12 cellular contexts compared by ENCODE assay signal in the genomic region with DNA sequence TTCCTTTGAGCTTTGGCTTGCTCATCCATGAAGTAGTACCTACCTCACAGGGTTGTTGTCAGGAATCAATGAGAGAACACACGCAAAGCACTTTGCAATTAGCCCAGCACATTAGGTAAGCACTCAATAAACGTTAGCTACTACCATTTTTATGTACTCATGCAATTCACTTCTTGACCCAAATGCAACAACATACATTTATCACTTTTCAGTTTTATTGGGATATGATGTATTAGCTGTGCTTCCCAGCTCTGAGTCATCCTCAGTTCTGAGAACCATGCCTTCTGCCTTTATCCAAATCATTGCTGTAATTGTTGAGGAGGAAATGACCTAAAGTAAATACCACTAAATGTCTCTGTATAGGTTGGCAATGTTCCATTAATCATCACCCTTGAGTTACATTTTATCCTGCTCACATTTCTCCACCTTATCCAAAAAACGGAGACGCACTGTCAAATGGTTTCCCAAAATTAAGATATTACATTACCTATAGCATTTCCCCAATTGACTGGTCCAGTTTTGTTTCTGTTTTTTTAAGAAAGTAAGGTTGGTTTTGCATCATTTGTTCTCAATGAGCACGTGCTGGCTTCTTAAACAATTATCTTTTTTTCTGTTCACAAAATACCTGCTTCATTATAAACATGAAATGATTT. TPM values are rescaled to one million over a fixed set of nuclear protein-coding genes. Genes with fewer than 3 reads are reported as not detected.
DNase-seq lines count a peak whose midpoint lies in the region; ATAC-seq and TF ChIP-seq lines count a peak whose summit lies in the region.
"Had no signal": no experiment of that assay in that cellular context is flagged by ENCODE, and none has a peak within 500 bp of the region (broad histone marks: within the 10 kb centered on the region; RNA-seq: fewer than 3 reads in every experiment).

No MANE protein-coding gene starts in this region.

- no peak for TF ChIP-seq CTCF in spleen (IDR thresholded peaks at IDR 0.05 in 8 of 11, conservative IDR thresholded peaks at IDR 0.05 in 3 of 11)

- no peaks in the 10 kb centered on the region for H3K9me3 ChIP-seq in endocrine pancreas (ENCODE audit: control insufficient read depth, low read length)
- no peaks in the 10 kb centered on the region for H3K9me3 ChIP-seq in spleen

- WGBS in spleen, 5 donors, result 66 to 84% (median 78%) methylated on average over 5 of the region's 5 CpGs

- H3K27me3 ChIP-seq in endocrine pancreas (ENCODE audit: control insufficient read depth, insufficient read depth, low read length) (no peaks in the 10 kb centered on the region), spleen (replicated peaks in 1 of 7) (no peaks in the 10 kb centered on the region)

- H3K36me3 Mint-ChIP-seq in activated CD4-positive, alpha-beta T cell treated with anti-CD3 and anti-CD28 coated beads for 36 hours (ENCODE audit: low read depth), result no peaks in the 10 kb centered on the region

- H3K4me3 ChIP-seq in endocrine pancreas (ENCODE audit: control insufficient read depth, insufficient read depth, low read length) (peak overlapping the region; percentile 19), spleen (no peak overlapping the region)

- TF ChIP-seq POLR2A in spleen (IDR thresholded peaks at IDR 0.05), result no peak

- H3K27ac ChIP-seq in spleen, result peak overlapping the region in 1 of 8 donors; percentile 21

- POLR2A ChIA-PET in activated CD4-positive, alpha-beta T cell treated with anti-CD3 and anti-CD28 coated beads for 36 hours (lab: Charles Lee), result no interaction called here

- H3K9me3 Mint-ChIP-seq in activated CD4-positive, alpha-beta T cell treated with anti-CD3 and anti-CD28 coated beads for 36 hours (ENCODE audit: low read depth), result peaks cover 4% of the 10 kb centered on the region

- no peak overlapping the region for H3K4me3 Mint-ChIP-seq in activated CD4-positive, alpha-beta T cell treated with anti-CD3 and anti-CD28 coated beads for 36 hours

- CTCF ChIA-PET in activated CD4-positive, alpha-beta T cell treated with anti-CD3 and anti-CD28 coated beads for 36 hours (lab: Charles Lee), result interaction anchor here (1.1 kb wide), 1 partner anchor 95 kb away, joined by 3 read pairs; no protein-coding TSS in a partner anchor

- intact Hi-C loops in activated CD4-positive, alpha-beta T cell treated with anti-CD3 and anti-CD28 coated beads for 36 hours (cut with DNase I, micrococcal nuclease), result no loop called here
- intact Hi-C loops in spleen (cut with DNase I; ENCODE audit: low total_unique reads), result no loop called here

- no peak overlapping the region for H3K27ac Mint-ChIP-seq in activated CD4-positive, alpha-beta T cell treated with anti-CD3 and anti-CD28 coated beads for 36 hours

- no peaks in the 10 kb centered on the region for H3K36me3 ChIP-seq in endocrine pancreas (ENCODE audit: control insufficient read depth, insufficient read depth, low read length)
- H3K36me3 ChIP-seq in spleen, result no peaks in the 10 kb centered on the region

- no peak overlapping the region for H3K9ac ChIP-seq in endocrine pancreas (ENCODE audit: control insufficient read depth, insufficient read depth, low read length)

- H3K4me1 Mint-ChIP-seq in activated CD4-positive, alpha-beta T cell treated with anti-CD3 and anti-CD28 coated beads for 36 hours, result peaks cover 25% of the 10 kb centered on the region

- H3K27me3 Mint-ChIP-seq in activated CD4-positive, alpha-beta T cell treated with anti-CD3 and anti-CD28 coated beads for 36 hours, result peaks cover 3% of the 10 kb centered on the region

- DNase-seq in activated CD4-positive, alpha-beta T cell treated with anti-CD3 and anti-CD28 coated beads for 36 hours, result no peak
- no peak for DNase-seq in activated CD4-positive, alpha-beta T cell treated with anti-CD3 and anti-CD28 coated beads, Interleukin-2, amount 50 U/mL, for 1 hour
- DNase-seq in NCI-H2196 treated with DMSO at 0.1 percent for 48 hours (lab: John Stamatoyannopoulos, UW; ENCODE audit: unreplicated experiment) (peak; percentile 38), stromal cell of bone marrow (ENCODE audit: low read depth) (peak; percentile 69), spleen (no peak), hippocampal formation (lab: John Stamatoyannopoulos, UW) (no peak), SK-N-DZ (ENCODE audit: low spot score) (no peak)
- DNase-seq: retina, RPMI8226 had no signal

- H3K4me1 ChIP-seq in endocrine pancreas (ENCODE audit: control insufficient read depth, insufficient read depth, low read length) (no peaks in the 10 kb centered on the region), spleen (peaks cover 0 to 10% (median 0%) of the 10 kb centered on the region in 6 donors)

- ATAC-seq in activated CD4-positive, alpha-beta T cell treated with anti-CD3 and anti-CD28 coated beads for 36 hours, result peak; percentile 60

RNA-seq across cellular contexts. Expression of gene TMEM247, which starts 2.3 kb away (rescaled TPM):
- total RNA-seq in activated CD4-positive, alpha-beta T cell treated with anti-CD3 and anti-CD28 coated beads for 36 hours, result not detected
- total RNA-seq in spleen, result not detected
- polyA plus RNA-seq in spleen, result not detected
- not detected in 2 replicates for polyA plus RNA-seq in SK-N-DZ (2014; cell fraction: cytosol; rRNA removed)
- not detected in 2 replicates for polyA plus RNA-seq in SK-N-DZ (2014; cell fraction: nucleus; rRNA removed)
- total RNA-seq: activated CD8-positive, alpha-beta memory T cell treated with anti-CD3 and anti-CD28 coated beads for 36 hours; kidney epithelial cell had no signal

Comparison
In these comparisons a context has a peak if more than half of its experiments do, and no peak if none do; other contexts are left out.
1. DNase-seq: peak in NCI-H2196 treated with DMSO at 0.1 percent for 48 hours (single experiment) and stromal cell of bone marrow (single experiment); none in activated CD4-positive, alpha-beta T cell treated with anti-CD3 and anti-CD28 coated beads for 36 hours (single experiment), activated CD4-positive, alpha-beta T cell treated with anti-CD3 and anti-CD28 coated beads, Interleukin-2, amount 50 U/mL, for 1 hour (single experiment), spleen (single experiment), hippocampal formation (0 of 2) and SK-N-DZ (single experiment).